Comparison of ENCODE assay signal across 8 cellular contexts in genomic region chr18:13216732-13217465, GRCh38. TPM values are rescaled to one million over a fixed set of nuclear protein-coding genes. Genes with fewer than 3 reads are reported as not detected.
DNase-seq lines count a peak whose midpoint lies in the region; ATAC-seq and TF ChIP-seq lines count a peak whose summit lies in the region.

No MANE protein-coding gene starts in this region.

- intact Hi-C loops in activated T-helper 1 cell treated with anti-CD3 and anti-CD28 coated beads, Interleukin-12 subunit alpha, Interleukin-12 subunit beta, Interleukin-2, Interleukin-4 antibody, amounts not matched to agents 30 ng/mL and 10 ng/mL and 1 ng/mL, durations not matched to agents 14 hours and 24 hours and 36 hours (cut with micrococcal nuclease): loop anchor here (1.0 to 5.0 kb wide), 16 partner anchors 50 to 584 kb away; partner anchors contain the start of genes CEP192, FAM210A and RNMT
- intact Hi-C loops in heart left ventricle (cut with DNase I): loop anchor here (1.0 to 10.0 kb wide), 20 partner anchors 160 to 585 kb away; partner anchors contain the start of genes FAM210A (in 6 of the 10) and RNMT (in 6 of the 10)
- intact Hi-C loops in prostate gland (cut with DNase I): loop anchor here (1.0 to 5.0 kb wide), 6 partner anchors 165 to 510 kb away; partner anchors contain the start of genes FAM210A and RNMT

- H3K4me3 ChIP-seq in heart left ventricle (peak overlapping the region; percentile 67 to 95 (median 90)), prostate gland (peak overlapping the region; percentile 71 to 75)

- peaks cover 4 to 51% (median 38%) of the 10 kb centered on the region in 12 donors for H3K4me1 ChIP-seq in heart left ventricle
- H3K4me1 ChIP-seq in prostate gland (replicated peaks): peaks cover 13% of the 10 kb centered on the region

- H3K4me3 Mint-ChIP-seq in activated T-helper 1 cell treated with anti-CD3 and anti-CD28 coated beads, Interleukin-12 subunit alpha, Interleukin-12 subunit beta, Interleukin-2, Interleukin-4 antibody, amounts not matched to agents 30 ng/mL and 10 ng/mL and 1 ng/mL, durations not matched to agents 14 hours and 24 hours and 36 hours: peak overlapping the region; percentile 87

- H3K9me3 Mint-ChIP-seq in activated T-helper 1 cell treated with anti-CD3 and anti-CD28 coated beads, Interleukin-12 subunit alpha, Interleukin-12 subunit beta, Interleukin-2, Interleukin-4 antibody, amounts not matched to agents 30 ng/mL and 10 ng/mL and 1 ng/mL, durations not matched to agents 14 hours and 24 hours and 36 hours: no peaks in the 10 kb centered on the region

- peak overlapping the region; percentile 87 to 95 (median 92) for H3K27ac ChIP-seq in heart left ventricle
- H3K27ac ChIP-seq in prostate gland: peak overlapping the region; percentile 69 to 72

- peak in 10 of 12 donors; percentile 23 to 60 (median 44) for TF ChIP-seq CTCF in heart left ventricle (IDR thresholded peaks at IDR 0.05)
- peak in 2 of 4 experiments; percentile 36 to 56 for TF ChIP-seq CTCF in prostate gland (IDR thresholded peaks at IDR 0.05)

- no peak for TF ChIP-seq POLR2A in heart left ventricle (IDR thresholded peaks at IDR 0.05)
- no peak for TF ChIP-seq POLR2A in prostate gland (IDR thresholded peaks at IDR 0.05)

- H3K9me3 ChIP-seq in heart left ventricle (no peaks in the 10 kb centered on the region), prostate gland (no peaks in the 10 kb centered on the region)

- no peaks in the 10 kb centered on the region for H3K27me3 ChIP-seq in heart left ventricle
- H3K27me3 ChIP-seq in prostate gland (replicated peaks; ENCODE audit: insufficient read depth): no peaks in the 10 kb centered on the region

- peak; percentile 27 for DNase-seq in activated T-cell treated with anti-CD3 and anti-CD28 coated beads for 1 hour (ENCODE audit: low read depth)
- no peak for DNase-seq in activated T-cell treated with anti-CD3 and anti-CD28 coated beads, Interleukin-2, amount 50 U/mL, for 1 hour
- DNase-seq in NCI-H345 (lab: John Stamatoyannopoulos, UW): peak; percentile 70
- peak; percentile 40 for DNase-seq in activated T-helper 1 cell treated with anti-CD3 and anti-CD28 coated beads, Interleukin-12 subunit alpha, Interleukin-12 subunit beta, Interleukin-2, Interleukin-4 antibody, amounts not matched to agents 30 ng/mL and 10 ng/mL and 1 ng/mL, durations not matched to agents 14 hours and 24 hours and 36 hours (ENCODE audit: low spot score)
- peak; percentile 63 to 83 (median 68) for DNase-seq in heart left ventricle
- no peak for DNase-seq in prostate gland (ENCODE audit: low spot score)
- DNase-seq in GOT3 (lab: John Stamatoyannopoulos, UW): no peak
- no peak for DNase-seq in GM19240 (ENCODE audit: insufficient read length, low spot score)

- 5 to 25% (median 7%) methylated on average over 12 to 59 of the region's 59 CpGs for WGBS in heart left ventricle, 4 donors
- 9% methylated on average over 32 of the region's 59 CpGs for WGBS in prostate gland

- peaks cover 32% of the 10 kb centered on the region for H3K27me3 Mint-ChIP-seq in activated T-helper 1 cell treated with anti-CD3 and anti-CD28 coated beads, Interleukin-12 subunit alpha, Interleukin-12 subunit beta, Interleukin-2, Interleukin-4 antibody, amounts not matched to agents 30 ng/mL and 10 ng/mL and 1 ng/mL, durations not matched to agents 14 hours and 24 hours and 36 hours (ENCODE audit: insufficient read depth)

- peak overlapping the region; percentile 92 for H3K27ac Mint-ChIP-seq in activated T-helper 1 cell treated with anti-CD3 and anti-CD28 coated beads, Interleukin-12 subunit alpha, Interleukin-12 subunit beta, Interleukin-2, Interleukin-4 antibody, amounts not matched to agents 30 ng/mL and 10 ng/mL and 1 ng/mL, durations not matched to agents 14 hours and 24 hours and 36 hours

- H3K36me3 Mint-ChIP-seq in activated T-helper 1 cell treated with anti-CD3 and anti-CD28 coated beads, Interleukin-12 subunit alpha, Interleukin-12 subunit beta, Interleukin-2, Interleukin-4 antibody, amounts not matched to agents 30 ng/mL and 10 ng/mL and 1 ng/mL, durations not matched to agents 14 hours and 24 hours and 36 hours (ENCODE audit: low read depth): peaks cover 2% of the 10 kb centered on the region

- H3K36me3 ChIP-seq in heart left ventricle (no peaks in the 10 kb centered on the region), prostate gland (no peaks in the 10 kb centered on the region)

- peak in 3 of 4 donors; percentile 38 to 70 (median 69) for ATAC-seq in heart left ventricle

- peaks cover 31% of the 10 kb centered on the region for H3K4me1 Mint-ChIP-seq in activated T-helper 1 cell treated with anti-CD3 and anti-CD28 coated beads, Interleukin-12 subunit alpha, Interleukin-12 subunit beta, Interleukin-2, Interleukin-4 antibody, amounts not matched to agents 30 ng/mL and 10 ng/mL and 1 ng/mL, durations not matched to agents 14 hours and 24 hours and 36 hours (ENCODE audit: low read depth)

RNA-seq across cellular contexts. Expression of gene LDLRAD4, which starts 1.7 kb away (rescaled TPM):
- 34.5 and 35.2 TPM in 2 replicates for total RNA-seq in activated T-helper 1 cell treated with anti-CD3 and anti-CD28 coated beads, Interleukin-12 subunit alpha, Interleukin-12 subunit beta, Interleukin-2, Interleukin-4 antibody, amounts not matched to agents 30 ng/mL and 10 ng/mL and 1 ng/mL, durations not matched to agents 14 hours and 24 hours and 36 hours
- total RNA-seq in heart left ventricle: 10 to 100 TPM; 25.2 to 44.0 (median 34.0) TPM
- polyA plus RNA-seq in heart left ventricle: 10 to 100 TPM; 10.4 to 14.6 TPM
- 100 to 1,000 TPM in 1 of 2 donors, 10 to 100 TPM in 1; 59.9 to 107 TPM for total RNA-seq in prostate gland

Comparison
In these comparisons a context has a peak if more than half of its experiments do, and no peak if none do; other contexts are left out.
1. DNase-seq: peak in activated T-cell treated with anti-CD3 and anti-CD28 coated beads for 1 hour (single experiment), NCI-H345 (single experiment), activated T-helper 1 cell treated with anti-CD3 and anti-CD28 coated beads, Interleukin-12 subunit alpha, Interleukin-12 subunit beta, Interleukin-2, Interleukin-4 antibody, amounts not matched to agents 30 ng/mL and 10 ng/mL and 1 ng/mL, durations not matched to agents 14 hours and 24 hours and 36 hours (single experiment) and heart left ventricle (5 of 5); none in activated T-cell treated with anti-CD3 and anti-CD28 coated beads, Interleukin-2, amount 50 U/mL, for 1 hour (single experiment), prostate gland (single experiment), GOT3 (single experiment) and GM19240 (single experiment).